Comparison of ENCODE assay signal across 22 cellular contexts in the genomic region with DNA sequence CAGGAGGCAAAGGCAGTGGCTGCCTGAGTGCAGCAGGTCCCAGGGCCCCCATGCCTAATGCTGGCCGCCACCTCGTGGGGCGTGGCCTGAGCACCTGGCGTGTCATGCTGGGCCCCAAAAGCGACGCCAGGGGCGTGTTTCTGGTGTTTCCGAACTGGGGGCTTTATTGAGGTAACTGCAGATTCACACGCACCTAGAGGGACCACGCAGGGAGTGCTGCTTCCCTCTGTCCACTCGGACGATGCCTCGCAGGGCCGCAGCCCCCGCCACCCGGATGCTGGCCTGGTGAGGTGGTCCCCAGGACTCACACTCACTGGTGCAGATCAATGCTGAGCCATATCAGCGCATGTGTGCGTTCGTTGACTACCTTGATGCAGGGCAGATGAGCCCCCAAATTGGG.
A peak's percentile ranks its signal among the peaks of the same experiment; 100 is the strongest.
DNase-seq lines count a peak whose midpoint lies in the region; ATAC-seq, FAIRE-seq and TF ChIP-seq lines count a peak whose summit lies in the region.
"Had no signal": no experiment of that assay in that cellular context is flagged by ENCODE, and none has a peak within 500 bp of the region (broad histone marks: within the 10 kb centered on the region; RNA-seq: fewer than 3 reads in every experiment).

No MANE protein-coding gene starts in this region.

- DNase-seq in CD14-positive monocyte (ENCODE audit: low spot score), result peak; percentile 30
- DNase-seq in kidney, result peak; percentile 51
- peak; percentile 62 for DNase-seq in posterior vena cava (ENCODE audit: low spot score)
- DNase-seq in stimulated activated CD4-positive, alpha-beta T cell treated with anti-CD3 and anti-CD28 coated beads, Interleukin-15, amount 100 ng/mL, for 24 hours, result no peak
- DNase-seq in omental fat pad (ENCODE audit: low spot score), result no peak
- DNase-seq: CD4-positive, CD25-positive, alpha-beta regulatory T cell; DMS53; GM23248; H9; Karpas-422; NCI-H1436; NCI-H1930; NCI-H2107; NCI-H524; NCI-H82; PC-9; SHP77 treated with DMSO at 0.1 percent for 48 hours had no signal

- no peak for FAIRE-seq in kidney (lab: Jason Lieb, UNC)
- FAIRE-seq: GM18507 had no signal

- H3K9ac ChIP-seq in BLaER1, result no peak overlapping the region
- H3K9ac ChIP-seq in kidney (ENCODE audit: low read length in 2 of 2), result no peak overlapping the region
- H3K9ac ChIP-seq: GM23248 had no signal

- no peaks in the 10 kb centered on the region for H4K20me1 ChIP-seq in BLaER1

- intact Hi-C loops in CD14-positive monocyte (cut with micrococcal nuclease) (no loop called here), kidney (cut with DNase I) (no loop called here), posterior vena cava (cut with DNase I) (no loop called here)

- H3K36me3 ChIP-seq in BLaER1 (no peaks in the 10 kb centered on the region), kidney (ENCODE audit: control insufficient read depth in 1 of 2, insufficient read depth in 2 of 2, low read length in 2 of 2) (no peaks in the 10 kb centered on the region)

- no peak overlapping the region for H3K27ac Mint-ChIP-seq in CD14-positive monocyte
- H3K27ac Mint-ChIP-seq: B cell; CD4-positive, CD25-positive, alpha-beta regulatory T cell had no signal

- peak overlapping the region; percentile 51 for H3K4me2 ChIP-seq in BLaER1
- H3K4me2 ChIP-seq: PC-9 had no signal

- H3K4me3 Mint-ChIP-seq in CD14-positive monocyte, result no peak overlapping the region
- H3K4me3 Mint-ChIP-seq: B cell; CD4-positive, CD25-positive, alpha-beta regulatory T cell; H9 had no signal

- TF ChIP-seq CTCF in CD14-positive monocyte (IDR thresholded peaks at IDR 0.05) (no peak), kidney (IDR thresholded peaks at IDR 0.05; ENCODE audit: borderline replicate concordance, extremely low read depth, insufficient read depth) (no peak), omental fat pad (IDR thresholded peaks at IDR 0.05) (no peak)

- no peak for ATAC-seq in omental fat pad (ENCODE audit: low FRiP score)
- no peak for ATAC-seq in GM18517 (IDR thresholded peaks at IDR 0.05; ENCODE audit: unreplicated experiment)

- peaks cover 3% of the 10 kb centered on the region for H3K4me1 Mint-ChIP-seq in CD14-positive monocyte
- H3K4me1 Mint-ChIP-seq: B cell; CD4-positive, CD25-positive, alpha-beta regulatory T cell had no signal

- no peaks in the 10 kb centered on the region for H3K9me3 ChIP-seq in BLaER1
- H3K9me3 ChIP-seq in kidney (ENCODE audit: control insufficient read depth in 1 of 2, low read length in 2 of 2), result no peaks in the 10 kb centered on the region

- H3K27me3 ChIP-seq in BLaER1, result no peaks in the 10 kb centered on the region

- H3K4me1 ChIP-seq in BLaER1 (peaks cover 34% of the 10 kb centered on the region), kidney (ENCODE audit: control insufficient read depth in 1 of 2, insufficient read depth in 1 of 2, low read depth in 1 of 2, low read length in 2 of 2) (no peaks in the 10 kb centered on the region)

- H3K27me3 Mint-ChIP-seq in CD14-positive monocyte (ENCODE audit: low read depth in 3 of 3), result peaks cover 0 to 13% (median 0%) of the 10 kb centered on the region in 3 donors
- H3K27me3 Mint-ChIP-seq: B cell; CD4-positive, CD25-positive, alpha-beta regulatory T cell had no signal

- H3K27ac ChIP-seq in BLaER1 (no peak overlapping the region), kidney (ENCODE audit: low read depth in 2 of 2, low read length in 2 of 2) (no peak overlapping the region)
- H3K27ac ChIP-seq: GM23248, PC-9, RWPE1 had no signal

- H3K9me3 Mint-ChIP-seq in CD14-positive monocyte, result peaks cover 0 to 2% (median 0%) of the 10 kb centered on the region in 7 donors
- H3K9me3 Mint-ChIP-seq: CD4-positive, CD25-positive, alpha-beta regulatory T cell had no signal

- H3K4me3 ChIP-seq in BLaER1 (no peak overlapping the region), kidney (ENCODE audit: low read length in 2 of 2) (no peak overlapping the region)
- H3K4me3 ChIP-seq: GM23248, PC-9 had no signal

- H3K36me3 Mint-ChIP-seq in CD14-positive monocyte, result no peaks in the 10 kb centered on the region
- H3K36me3 Mint-ChIP-seq: CD4-positive, CD25-positive, alpha-beta regulatory T cell had no signal

Comparison
In these comparisons a context has a peak if more than half of its experiments do, and no peak if none do; other contexts are left out.
1. DNase-seq: peak in CD14-positive monocyte (single experiment), kidney (single experiment) and posterior vena cava (single experiment); none in stimulated activated CD4-positive, alpha-beta T cell treated with anti-CD3 and anti-CD28 coated beads, Interleukin-15, amount 100 ng/mL, for 24 hours (single experiment) and omental fat pad (single experiment).